Comparison of ENCODE assay signal across 9 cellular contexts in the genomic region with DNA sequence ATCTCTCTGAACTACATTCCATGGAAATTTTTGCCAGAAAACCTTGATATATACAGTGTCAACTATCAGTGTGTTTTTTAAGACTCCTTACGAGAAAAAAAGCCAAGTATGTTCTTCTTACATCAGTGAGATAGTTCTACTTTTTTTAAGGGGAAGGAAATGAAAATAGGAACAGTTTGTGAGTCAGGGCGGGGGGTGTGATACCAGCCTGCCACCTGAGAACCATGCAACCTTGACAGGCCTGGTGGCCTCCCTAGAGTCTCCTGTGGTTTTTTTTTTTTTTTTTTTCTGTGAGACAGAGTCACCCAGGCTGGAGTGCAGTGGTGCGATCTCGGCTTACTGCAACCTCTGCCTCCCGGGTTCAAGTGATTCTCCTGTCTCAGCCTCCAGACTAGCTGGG.
DNase-seq lines count a peak whose midpoint lies in the region; ATAC-seq and TF ChIP-seq lines count a peak whose summit lies in the region.
"Had no signal": no experiment of that assay in that cellular context is flagged by ENCODE, and none has a peak within 500 bp of the region (broad histone marks: within the 10 kb centered on the region; RNA-seq: fewer than 3 reads in every experiment).

No MANE protein-coding gene starts in this region.

- peaks cover 39% of the 10 kb centered on the region for H3K4me1 Mint-ChIP-seq in CD4-positive, alpha-beta T cell (ENCODE audit: low read depth)
- peaks cover 26 to 45% (median 29%) of the 10 kb centered on the region in 3 donors for H3K4me1 Mint-ChIP-seq in T-cell
- no peaks in the 10 kb centered on the region for H3K4me1 Mint-ChIP-seq in endodermal cell

- H4K8ac ChIP-seq in mesenchymal stem cell (ENCODE audit: low read length) = no peak overlapping the region

- no peak overlapping the region for H2AFZ ChIP-seq in mesenchymal stem cell (ENCODE audit: low read depth, low read length)

- no peak overlapping the region for H2BK12ac ChIP-seq in mesenchymal stem cell (ENCODE audit: low read length in 2 of 2)

- DNase-seq in CD4-positive, alpha-beta T cell = no peak
- DNase-seq in T-cell (peak in 13 of 34 experiments; percentile 1 to 40 (median 5)), amygdala (lab: John Stamatoyannopoulos, UW) (no peak), NCI-H2227 (lab: John Stamatoyannopoulos, UW; ENCODE audit: unreplicated experiment) (no peak), mesenchymal stem cell (no peak), endodermal cell (no peak)
- DNase-seq: SJCRH30 had no signal

- no peak overlapping the region for H4K91ac ChIP-seq in mesenchymal stem cell (ENCODE audit: low read length)

- no peak overlapping the region for H2AK5ac ChIP-seq in mesenchymal stem cell (ENCODE audit: low read length, severe bottlenecking)

- no peak overlapping the region for H2BK15ac ChIP-seq in mesenchymal stem cell (ENCODE audit: low read depth, poor library complexity, severe bottlenecking)

- no peak for TF ChIP-seq CTCF in CD4-positive, alpha-beta T cell (IDR thresholded peaks at IDR 0.05)
- TF ChIP-seq CTCF in endodermal cell (conservative IDR thresholded peaks at IDR 0.05) = no peak

- H3K9ac ChIP-seq in mesenchymal stem cell (ENCODE audit: low read length) (no peak overlapping the region), endodermal cell (ENCODE audit: extremely low read depth, low read length, poor library complexity, severe bottlenecking) (no peak overlapping the region)

- H3K27ac ChIP-seq in CD4-positive, alpha-beta T cell (ENCODE audit: low read depth, low read length) = no peak overlapping the region
- H3K27ac ChIP-seq in mesenchymal stem cell (ENCODE audit: low read length, poor library complexity, severe bottlenecking) (no peak overlapping the region), endodermal cell (ENCODE audit: low read depth, low read length) (no peak overlapping the region)
- H3K27ac ChIP-seq: SJCRH30 had no signal

- 96% methylated on average over 5 of the region's 5 CpGs for WGBS in mesenchymal stem cell
- WGBS in endodermal cell (ENCODE audit: insufficient coverage in 1 of 2, insufficient read length in 1 of 2), 2 experiments = 93% methylated on average over 5 of the region's 5 CpGs; no CpG with 5 or more reads in 1 of the 2 experiments

- H3K36me3 Mint-ChIP-seq in CD4-positive, alpha-beta T cell (ENCODE audit: low read depth) = no peaks in the 10 kb centered on the region
- H3K36me3 Mint-ChIP-seq in T-cell (peaks cover 5% of the 10 kb centered on the region), endodermal cell (ENCODE audit: low read depth) (no peaks in the 10 kb centered on the region)

- H3K36me3 ChIP-seq in mesenchymal stem cell (ENCODE audit: control insufficient read depth in 1 of 2, insufficient read depth in 2 of 2, low read depth in 1 of 2, low read length in 2 of 2) (no peaks in the 10 kb centered on the region), endodermal cell (ENCODE audit: control insufficient read depth, insufficient read depth, low read length) (no peaks in the 10 kb centered on the region)
- H3K36me3 ChIP-seq: SJCRH30 had no signal

- no peak overlapping the region for H3K4me2 ChIP-seq in mesenchymal stem cell (ENCODE audit: low read length, poor library complexity, severe bottlenecking)

- no peak overlapping the region for H3K27ac Mint-ChIP-seq in CD4-positive, alpha-beta T cell
- H3K27ac Mint-ChIP-seq in T-cell (no peak overlapping the region), endodermal cell (no peak overlapping the region)

- no peaks in the 10 kb centered on the region for H3K27me3 ChIP-seq in CD4-positive, alpha-beta T cell (ENCODE audit: control insufficient read depth, insufficient read depth, low read length)
- H3K27me3 ChIP-seq in mesenchymal stem cell (ENCODE audit: control insufficient read depth in 1 of 2, insufficient read depth in 1 of 2, low read length in 2 of 2) (no peaks in the 10 kb centered on the region), endodermal cell (ENCODE audit: control insufficient read depth, insufficient read depth, low read length, poor library complexity, severe bottlenecking) (no peaks in the 10 kb centered on the region)
- H3K27me3 ChIP-seq: SJCRH30 had no signal

- no peak overlapping the region for H2BK5ac ChIP-seq in mesenchymal stem cell (ENCODE audit: low read depth, low read length, poor library complexity, severe bottlenecking)

- no peaks in the 10 kb centered on the region for H3K9me3 Mint-ChIP-seq in CD4-positive, alpha-beta T cell
- peaks cover 0 to 4% (median 0%) of the 10 kb centered on the region in 3 donors for H3K9me3 Mint-ChIP-seq in T-cell
- peaks cover 4% of the 10 kb centered on the region for H3K9me3 Mint-ChIP-seq in endodermal cell

- H3K79me1 ChIP-seq in mesenchymal stem cell (replicated peaks; ENCODE audit: low read length, poor library complexity, severe bottlenecking) = no peaks in the 10 kb centered on the region

- H3K18ac ChIP-seq in mesenchymal stem cell (ENCODE audit: low read depth in 1 of 2, low read length in 2 of 2) = no peak overlapping the region

- CTCF ChIA-PET in CD4-positive, alpha-beta T cell (lab: Charles Lee) = interaction anchor here (0.7 kb wide), 1 partner anchor 111 kb away, joined by 3 read pairs; no protein-coding TSS in a partner anchor
- CTCF ChIA-PET in T-cell (lab: Charles Lee) = no interaction called here

- no peaks in the 10 kb centered on the region for H3K27me3 Mint-ChIP-seq in CD4-positive, alpha-beta T cell
- no peaks in the 10 kb centered on the region for H3K27me3 Mint-ChIP-seq in T-cell
- no peaks in the 10 kb centered on the region for H3K27me3 Mint-ChIP-seq in endodermal cell (ENCODE audit: insufficient read depth)

- H3K4me3 Mint-ChIP-seq in CD4-positive, alpha-beta T cell = no peak overlapping the region
- no peak overlapping the region for H3K4me3 Mint-ChIP-seq in T-cell
- H3K4me3 Mint-ChIP-seq in endodermal cell = no peak overlapping the region

- H3K9me3 ChIP-seq in CD4-positive, alpha-beta T cell (ENCODE audit: control insufficient read depth, low read length) = no peaks in the 10 kb centered on the region
- no peaks in the 10 kb centered on the region for H3K9me3 ChIP-seq in mesenchymal stem cell (ENCODE audit: control insufficient read depth, low read length)
- no peaks in the 10 kb centered on the region for H3K9me3 ChIP-seq in endodermal cell (ENCODE audit: control insufficient read depth, low read length)
- H3K9me3 ChIP-seq: SJCRH30 had no signal

- no peak overlapping the region for H3K23ac ChIP-seq in mesenchymal stem cell (ENCODE audit: low read length in 2 of 2)

- ATAC-seq in CD4-positive, alpha-beta T cell (ENCODE audit: poor library complexity) = peak; percentile 41
- peak; percentile 69 for ATAC-seq in GM19025 (IDR thresholded peaks at IDR 0.05; ENCODE audit: low read depth, unreplicated experiment)
- peak; percentile 75 for ATAC-seq in HG03039 (IDR thresholded peaks at IDR 0.05; ENCODE audit: unreplicated experiment)
- ATAC-seq in T-cell (replicated peaks in 1 of 4) = peak in 3 of 4 experiments; percentile 42 to 55 (median 52)

- intact Hi-C loops in CD4-positive, alpha-beta T cell (cut with DNase I, micrococcal nuclease) = no loop called here

- H3K4me1 ChIP-seq in mesenchymal stem cell (ENCODE audit: control insufficient read depth, insufficient read depth, low read depth, low read length) (peaks cover 2% of the 10 kb centered on the region), endodermal cell (ENCODE audit: control insufficient read depth, insufficient read depth, low read length) (no peaks in the 10 kb centered on the region)
- H3K4me1 ChIP-seq: SJCRH30 had no signal

- no peak overlapping the region for H2BK120ac ChIP-seq in mesenchymal stem cell (ENCODE audit: low read depth, low read length)

- no peak overlapping the region for H3K14ac ChIP-seq in mesenchymal stem cell (ENCODE audit: low read length in 2 of 2)

- POLR2A ChIA-PET in CD4-positive, alpha-beta T cell (lab: Charles Lee) = no interaction called here
- POLR2A ChIA-PET in T-cell (lab: Charles Lee) = interaction anchor here (0.6 to 0.8 kb wide), 2 partner anchors 95 to 100 kb away, joined by 3 read pairs; no protein-coding TSS in a partner anchor

- H3K4ac ChIP-seq in mesenchymal stem cell (ENCODE audit: low read depth in 1 of 2, low read length in 2 of 2) = no peak overlapping the region

- H3K4me3 ChIP-seq in mesenchymal stem cell (ENCODE audit: insufficient read depth in 1 of 2, low read depth in 1 of 2, low read length in 2 of 2) (no peak overlapping the region), endodermal cell (ENCODE audit: low read length) (no peak overlapping the region)
- H3K4me3 ChIP-seq: SJCRH30 had no signal
